ENCODE assay signal across 8 cellular contexts in genomic region chr7:94907420-94908203, GRCh38. TPM values are rescaled to one million over a fixed set of nuclear protein-coding genes. Genes with fewer than 3 reads are reported as not detected.
DNase-seq lines count a peak whose midpoint lies in the region; TF ChIP-seq lines count a peak whose summit lies in the region.

TSS of gene PPP1R9A (plus strand) at chr7:94907594. CDS start at chr7:94910114, 2,520 bp downstream.

- dilution Hi-C loops in mammary epithelial cell (cut with HindIII; ENCODE audit: low sequenced_read_pairs), result no loop called here

- DNase-seq in A172 (ENCODE audit: low spot score) (peak; percentile 22), GM20000 (ENCODE audit: low spot score) (peak; percentile 35), NCI-H345 (lab: John Stamatoyannopoulos, UW) (peak; percentile 52), mammary epithelial cell (no peak), iris pigment epithelial cell (ENCODE audit: low read depth) (peak; percentile 1), skeletal muscle cell (ENCODE audit: low read depth) (no peak), T-helper 1 cell (no peak), GOT3 (lab: John Stamatoyannopoulos, UW) (no peak)

- TF ChIP-seq CTCF in GM20000 (IDR thresholded peaks at IDR 0.05; ENCODE audit: extremely low read depth, missing control alignments) (no peak), mammary epithelial cell (conservative IDR thresholded peaks at IDR 0.05 in 1 of 2, IDR thresholded peaks at IDR 0.05 in 1 of 2; ENCODE audit: extremely low read depth in 1 of 2, insufficient read depth in 1 of 2, low read depth in 1 of 2, low read length in 2 of 2) (no peak)

- H3K4me2 ChIP-seq in mammary epithelial cell (ENCODE audit: insufficient read depth, low read depth, low read length), result peak within 1 kb of the TSS; percentile 74

- H3K27me3 ChIP-seq in mammary epithelial cell (ENCODE audit: insufficient read depth, low read length), result peaks cover 27% of the 10 kb centered on the region

- peak within 1 kb of the TSS; percentile 62 for H2AFZ ChIP-seq in mammary epithelial cell (ENCODE audit: low read depth, low read length)

- peaks cover 3% of the 10 kb centered on the region for H4K20me1 ChIP-seq in mammary epithelial cell (ENCODE audit: insufficient read depth, low read length)

- H3K4me1 ChIP-seq in mammary epithelial cell (ENCODE audit: insufficient read depth, low read length), result peaks cover 4% of the 10 kb centered on the region

- no peaks in the 10 kb centered on the region for H3K36me3 ChIP-seq in mammary epithelial cell (ENCODE audit: insufficient read depth, low read length)

- CTCF ChIA-PET in mammary epithelial cell (lab: Charles Lee; ENCODE audit: low non-redundant PET), result no interaction called here

- no peaks in the 10 kb centered on the region for H3K9me3 ChIP-seq in mammary epithelial cell (replicated peaks; ENCODE audit: insufficient read depth, low read length)

- H3K4me3 ChIP-seq in mammary epithelial cell (replicated peaks in 1 of 3; ENCODE audit: insufficient read depth in 1 of 3, low read depth in 2 of 3, low read length in 3 of 3) (peak within 1 kb of the TSS; percentile 20 to 34 (median 31)), skeletal muscle cell (ENCODE audit: low read depth, low read length) (peak within 1 kb of the TSS; percentile 56)

- H3K79me2 ChIP-seq in mammary epithelial cell (ENCODE audit: insufficient read depth, low read length), result no peaks in the 10 kb centered on the region

- intact Hi-C loops in mammary epithelial cell (cut with micrococcal nuclease), result loop anchor here (10.0 kb wide), 1 partner anchor 253 kb away; the partner anchor contains the start of gene SGCE

- in situ Hi-C loops in mammary epithelial cell (cut with MboI; ENCODE audit: low sequenced_read_pairs in 2 of 2), result no loop called here

- 29% methylated on average over 10 of the region's 95 CpGs for WGBS in mammary epithelial cell (ENCODE audit: low coverage, missing lambda C conversion rate)

- H3K27ac ChIP-seq in mammary epithelial cell (ENCODE audit: insufficient read depth, low read depth, low read length), result no peak within 1 kb of the TSS

- H3K9ac ChIP-seq in mammary epithelial cell (ENCODE audit: insufficient read depth, low read length), result no peak within 1 kb of the TSS

- BruUV-seq in mammary epithelial cell (replicated peaks; lab: Mats Ljungman, UMichigan), result no TSS peak

RNA-seq across cellular contexts. Expression of gene PPP1R9A, which starts in this region (rescaled TPM):
- 6.9 and 9.7 TPM in 2 replicates for total RNA-seq in A172 (2014; rRNA removed; shearing (Covaris generic))
- total RNA-seq in mammary epithelial cell, result 1 to 10 TPM in 1 of 2 donors, not detected in 1; 1.7 TPM
- not detected for polyA plus RNA-seq in mammary epithelial cell
- not detected for polyA minus RNA-seq in mammary epithelial cell

Comparison
In these comparisons a context has a peak if more than half of its experiments do, and no peak if none do; other contexts are left out.
1. DNase-seq: peak in A172 (single experiment), GM20000 (single experiment), NCI-H345 (single experiment) and iris pigment epithelial cell (single experiment); none in mammary epithelial cell (single experiment), skeletal muscle cell (single experiment), T-helper 1 cell (0 of 5) and GOT3 (single experiment).